Comparison of ENCODE assay signal across 2 cellular contexts in genomic region chr19:30089086-30089665, GRCh38.
TF ChIP-seq lines count a peak whose summit lies in the region.

No MANE protein-coding gene starts in this region.

TF ChIP-seq in H1, 55 proteins besides CTCF, POLR2A, EP300 and RAD21 (continued from another document):
- TF ChIP-seq E2F6 (IDR thresholded peaks at IDR 0.05), result no peak
- TF ChIP-seq RBBP5 (IDR thresholded peaks at IDR 0.05; ENCODE audit: borderline replicate concordance, low read depth, low read length), result no peak
- TF ChIP-seq TEAD4 (IDR thresholded peaks at IDR 0.05; ENCODE audit: low read depth, low read length), result no peak
- no peak for TF ChIP-seq KDM5A (IDR thresholded peaks at IDR 0.05; ENCODE audit: low read length)
- no peak for TF ChIP-seq CHD2 (IDR thresholded peaks at IDR 0.05; ENCODE audit: low read length)

TF ChIP-seq in HepG2, 621 proteins besides CTCF, POLR2A, EP300 and RAD21 (continued from another document):
- TF ChIP-seq ZNF597 (CRISPR knock-in tag; IDR thresholded peaks at IDR 0.05), result no peak
- TF ChIP-seq, protein P1, sequence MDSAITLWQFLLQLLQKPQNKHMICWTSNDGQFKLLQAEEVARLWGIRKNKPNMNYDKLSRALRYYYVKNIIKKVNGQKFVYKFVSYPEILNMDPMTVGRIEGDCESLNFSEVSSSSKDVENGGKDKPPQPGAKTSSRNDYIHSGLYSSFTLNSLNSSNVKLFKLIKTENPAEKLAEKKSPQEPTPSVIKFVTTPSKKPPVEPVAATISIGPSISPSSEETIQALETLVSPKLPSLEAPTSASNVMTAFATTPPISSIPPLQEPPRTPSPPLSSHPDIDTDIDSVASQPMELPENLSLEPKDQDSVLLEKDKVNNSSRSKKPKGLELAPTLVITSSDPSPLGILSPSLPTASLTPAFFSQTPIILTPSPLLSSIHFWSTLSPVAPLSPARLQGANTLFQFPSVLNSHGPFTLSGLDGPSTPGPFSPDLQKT (CRISPR knock-in tag; IDR thresholded peaks at IDR 0.05; ENCODE audit: borderline replicate concordance), result no peak
- TF ChIP-seq ZSCAN20 (CRISPR knock-in tag; IDR thresholded peaks at IDR 0.05; ENCODE audit: borderline replicate concordance), result no peak
- TF ChIP-seq, protein P2, sequence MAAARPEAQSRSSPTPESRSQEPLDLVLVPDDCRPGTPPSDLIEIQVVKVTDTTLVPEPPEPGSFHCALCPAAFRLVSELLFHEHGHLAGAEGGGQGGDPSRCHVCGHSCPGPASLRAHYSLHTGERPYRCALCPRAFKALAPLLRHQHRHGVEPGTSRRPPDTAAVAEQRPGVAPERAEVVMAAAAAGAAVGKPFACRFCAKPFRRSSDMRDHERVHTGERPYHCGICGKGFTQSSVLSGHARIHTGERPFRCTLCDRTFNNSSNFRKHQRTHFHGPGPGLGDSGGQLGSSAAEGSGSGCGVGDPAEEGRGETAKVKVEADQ (CRISPR knock-in tag; IDR thresholded peaks at IDR 0.05; ENCODE audit: borderline replicate concordance), result no peak
- TF ChIP-seq RBFOX2 (IDR thresholded peaks at IDR 0.05; ENCODE audit: low read depth, low read length), result no peak
- no peak for TF ChIP-seq ZNF563 (CRISPR knock-in tag; IDR thresholded peaks at IDR 0.05)
- no peak for TF ChIP-seq RFX3 (CRISPR knock-in tag; IDR thresholded peaks at IDR 0.05)
- no peak for TF ChIP-seq BCL3 (CRISPR knock-in tag; IDR thresholded peaks at IDR 0.05)
- TF ChIP-seq DR1 (CRISPR knock-in tag; IDR thresholded peaks at IDR 0.05), result no peak
- TF ChIP-seq ZBTB20 (CRISPR knock-in tag; IDR thresholded peaks at IDR 0.05; ENCODE audit: borderline replicate concordance, low read depth), result no peak
- no peak for TF ChIP-seq ZNF180 (CRISPR knock-in tag; IDR thresholded peaks at IDR 0.05; ENCODE audit: borderline replicate concordance, low read depth)
- no peak for TF ChIP-seq THAP7 (CRISPR knock-in tag; IDR thresholded peaks at IDR 0.05)
